1 cellular context compared by ENCODE assay signal in genomic region chr11:6251990-6252473, GRCh38.
TF ChIP-seq lines count a peak whose summit lies in the region.

No MANE protein-coding gene starts in this region.

TF ChIP-seq in GM23338, 12 proteins besides CTCF, POLR2A, EP300 and RAD21 (continued from another document):
- TF ChIP-seq, protein P1, sequence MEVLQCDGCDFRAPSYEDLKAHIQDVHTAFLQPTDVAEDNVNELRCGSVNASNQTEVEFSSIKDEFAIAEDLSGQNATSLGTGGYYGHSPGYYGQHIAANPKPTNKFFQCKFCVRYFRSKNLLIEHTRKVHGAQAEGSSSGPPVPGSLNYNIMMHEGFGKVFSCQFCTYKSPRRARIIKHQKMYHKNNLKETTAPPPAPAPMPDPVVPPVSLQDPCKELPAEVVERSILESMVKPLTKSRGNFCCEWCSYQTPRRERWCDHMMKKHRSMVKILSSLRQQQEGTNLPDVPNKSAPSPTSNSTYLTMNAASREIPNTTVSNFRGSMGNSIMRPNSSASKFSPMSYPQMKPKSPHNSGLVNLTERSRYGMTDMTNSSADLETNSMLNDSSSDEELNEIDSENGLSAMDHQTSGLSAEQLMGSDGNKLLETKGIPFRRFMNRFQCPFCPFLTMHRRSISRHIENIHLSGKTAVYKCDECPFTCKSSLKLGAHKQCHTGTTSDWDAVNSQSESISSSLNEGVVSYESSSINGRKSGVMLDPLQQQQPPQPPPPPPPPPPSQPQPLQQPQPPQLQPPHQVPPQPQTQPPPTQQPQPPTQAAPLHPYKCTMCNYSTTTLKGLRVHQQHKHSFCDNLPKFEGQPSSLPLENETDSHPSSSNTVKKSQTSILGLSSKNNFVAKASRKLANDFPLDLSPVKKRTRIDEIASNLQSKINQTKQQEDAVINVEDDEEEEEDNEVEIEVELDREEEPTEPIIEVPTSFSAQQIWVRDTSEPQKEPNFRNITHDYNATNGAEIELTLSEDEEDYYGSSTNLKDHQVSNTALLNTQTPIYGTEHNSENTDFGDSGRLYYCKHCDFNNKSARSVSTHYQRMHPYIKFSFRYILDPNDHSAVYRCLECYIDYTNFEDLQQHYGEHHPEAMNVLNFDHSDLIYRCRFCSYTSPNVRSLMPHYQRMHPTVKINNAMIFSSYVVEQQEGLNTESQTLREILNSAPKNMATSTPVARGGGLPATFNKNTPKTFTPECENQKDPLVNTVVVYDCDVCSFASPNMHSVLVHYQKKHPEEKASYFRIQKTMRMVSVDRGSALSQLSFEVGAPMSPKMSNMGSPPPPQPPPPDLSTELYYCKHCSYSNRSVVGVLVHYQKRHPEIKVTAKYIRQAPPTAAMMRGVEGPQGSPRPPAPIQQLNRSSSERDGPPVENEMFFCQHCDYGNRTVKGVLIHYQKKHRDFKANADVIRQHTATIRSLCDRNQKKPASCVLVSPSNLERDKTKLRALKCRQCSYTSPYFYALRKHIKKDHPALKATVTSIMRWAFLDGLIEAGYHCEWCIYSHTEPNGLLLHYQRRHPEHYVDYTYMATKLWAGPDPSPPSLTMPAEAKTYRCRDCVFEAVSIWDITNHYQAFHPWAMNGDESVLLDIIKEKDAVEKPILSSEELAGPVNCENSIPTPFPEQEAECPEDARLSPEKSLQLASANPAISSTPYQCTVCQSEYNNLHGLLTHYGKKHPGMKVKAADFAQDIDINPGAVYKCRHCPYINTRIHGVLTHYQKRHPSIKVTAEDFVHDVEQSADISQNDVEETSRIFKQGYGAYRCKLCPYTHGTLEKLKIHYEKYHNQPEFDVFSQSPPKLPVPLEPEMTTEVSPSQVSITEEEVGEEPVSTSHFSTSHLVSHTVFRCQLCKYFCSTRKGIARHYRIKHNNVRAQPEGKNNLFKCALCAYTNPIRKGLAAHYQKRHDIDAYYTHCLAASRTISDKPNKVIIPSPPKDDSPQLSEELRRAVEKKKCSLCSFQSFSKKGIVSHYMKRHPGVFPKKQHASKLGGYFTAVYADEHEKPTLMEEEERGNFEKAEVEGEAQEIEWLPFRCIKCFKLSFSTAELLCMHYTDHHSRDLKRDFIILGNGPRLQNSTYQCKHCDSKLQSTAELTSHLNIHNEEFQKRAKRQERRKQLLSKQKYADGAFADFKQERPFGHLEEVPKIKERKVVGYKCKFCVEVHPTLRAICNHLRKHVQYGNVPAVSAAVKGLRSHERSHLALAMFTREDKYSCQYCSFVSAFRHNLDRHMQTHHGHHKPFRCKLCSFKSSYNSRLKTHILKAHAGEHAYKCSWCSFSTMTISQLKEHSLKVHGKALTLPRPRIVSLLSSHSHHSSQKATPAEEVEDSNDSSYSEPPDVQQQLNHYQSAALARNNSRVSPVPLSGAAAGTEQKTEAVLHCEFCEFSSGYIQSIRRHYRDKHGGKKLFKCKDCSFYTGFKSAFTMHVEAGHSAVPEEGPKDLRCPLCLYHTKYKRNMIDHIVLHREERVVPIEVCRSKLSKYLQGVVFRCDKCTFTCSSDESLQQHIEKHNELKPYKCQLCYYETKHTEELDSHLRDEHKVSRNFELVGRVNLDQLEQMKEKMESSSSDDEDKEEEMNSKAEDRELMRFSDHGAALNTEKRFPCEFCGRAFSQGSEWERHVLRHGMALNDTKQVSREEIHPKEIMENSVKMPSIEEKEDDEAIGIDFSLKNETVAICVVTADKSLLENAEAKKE (CRISPR knock-in tag; IDR thresholded peaks at IDR 0.05), result no peak
- TF ChIP-seq NANOG (IDR thresholded peaks at IDR 0.05; ENCODE audit: borderline replicate concordance) (no peak), ZNF114 (CRISPR knock-in tag; IDR thresholded peaks at IDR 0.05) (no peak), REST (IDR thresholded peaks at IDR 0.05; ENCODE audit: unreplicated experiment) (no peak), JUNB (IDR thresholded peaks at IDR 0.05; ENCODE audit: unreplicated experiment) (no peak)
TF ChIP-seq in GM23338: peak in this region for 0.
